In genomic region chr1:21939650-21940374, GRCh38 we compare ENCODE assay signal across 8 cellular contexts. TPM values are rescaled to one million over a fixed set of nuclear protein-coding genes. Genes with fewer than 3 reads are reported as not detected.
DNase-seq lines count a peak whose midpoint lies in the region; ATAC-seq lines count a peak whose summit lies in the region.

No MANE protein-coding gene starts in this region.

- no peaks in the 10 kb centered on the region for H3K27me3 ChIP-seq in duodenal mucosa (ENCODE audit: control insufficient read depth in 1 of 2, insufficient read depth in 2 of 2, low read length in 2 of 2)

- no peak for ATAC-seq in HG03432 (IDR thresholded peaks at IDR 0.05; ENCODE audit: unreplicated experiment)
- ATAC-seq in GM18517 (IDR thresholded peaks at IDR 0.05; ENCODE audit: unreplicated experiment) = no peak

- no peak overlapping the region for H3K4me3 ChIP-seq in duodenal mucosa (ENCODE audit: low read depth in 1 of 2, low read length in 2 of 2)

- H3K36me3 ChIP-seq in duodenal mucosa (ENCODE audit: control insufficient read depth in 1 of 2, insufficient read depth in 2 of 2, low read length in 2 of 2) = no peaks in the 10 kb centered on the region

- in situ Hi-C loops in G401 (cut with HindIII; ENCODE audit: low sequenced_read_pairs) = no loop called here

- H3K27ac ChIP-seq in duodenal mucosa (ENCODE audit: low read depth, low read length) = peak overlapping the region; percentile 7

- peak; percentile 56 for DNase-seq in G401 (ENCODE audit: low spot score)
- DNase-seq in NOMO-1 treated with DMSO at 0.1 percent for 48 hours (lab: John Stamatoyannopoulos, UW; ENCODE audit: unreplicated experiment) = peak; percentile 65
- DNase-seq in midbrain (lab: John Stamatoyannopoulos, UW) = peak; percentile 64
- no peak for DNase-seq in iPS-NIHi7 (ENCODE audit: extremely low spot score)
- DNase-seq in T-helper 9 cell = no peak

- no peaks in the 10 kb centered on the region for H3K9me3 ChIP-seq in duodenal mucosa (ENCODE audit: control insufficient read depth in 1 of 2, low read length in 2 of 2)

- H3K4me1 ChIP-seq in duodenal mucosa (ENCODE audit: control insufficient read depth in 1 of 2, insufficient read depth in 2 of 2, low read length in 2 of 2) = peaks cover 21 to 27% of the 10 kb centered on the region in 2 donors

- H3K9ac ChIP-seq in duodenal mucosa (ENCODE audit: low read depth in 1 of 2, low read length in 2 of 2) = no peak overlapping the region

RNA-seq across cellular contexts. Expression of gene HSPG2, which starts 2.7 kb away (rescaled TPM):
- 11.9 and 14.4 TPM in 2 replicates for total RNA-seq in G401 (2014; rRNA removed; shearing (Covaris generic))

RNA-seq across cellular contexts. Expression of gene CELA3B, which starts 37.0 kb away (rescaled TPM):
- total RNA-seq in G401 (2014; rRNA removed; shearing (Covaris generic)) = not detected in 2 replicates

Comparison
In these comparisons a context has a peak if more than half of its experiments do, and no peak if none do; other contexts are left out.
1. DNase-seq: peak in G401 (single experiment), NOMO-1 treated with DMSO at 0.1 percent for 48 hours (single experiment) and midbrain (single experiment); none in iPS-NIHi7 (single experiment) and T-helper 9 cell (single experiment).